Comparison of ENCODE assay signal across 1 cellular context in genomic region chr17:55495239-55495638, GRCh38.
TF ChIP-seq lines count a peak whose summit lies in the region.

No MANE protein-coding gene starts in this region.

TF ChIP-seq in HepG2, 621 proteins besides CTCF, POLR2A, EP300 and RAD21:
- no peak for TF ChIP-seq CEBPB (IDR thresholded peaks at IDR 0.05; ENCODE audit: borderline replicate concordance, low read depth, low read length)
- no peak for TF ChIP-seq NR2F2 (IDR thresholded peaks at IDR 0.05; ENCODE audit: borderline replicate concordance, low read depth)
- TF ChIP-seq SRSF1 (optimal IDR thresholded peaks at IDR 0.05; ENCODE audit: low read depth, low read length): no peak
- no peak for TF ChIP-seq SRSF4 (IDR thresholded peaks at IDR 0.05; ENCODE audit: low read depth, low read length, poor library complexity, severe bottlenecking)
- no peak for TF ChIP-seq ZNF580 (CRISPR knock-in tag; IDR thresholded peaks at IDR 0.05; ENCODE audit: borderline replicate concordance, low read depth)
- TF ChIP-seq ZNF543 (CRISPR knock-in tag; IDR thresholded peaks at IDR 0.05): no peak
- no peak for TF ChIP-seq EHMT2 (IDR thresholded peaks at IDR 0.05; ENCODE audit: borderline replicate concordance, low read depth, low read length)
- no peak for TF ChIP-seq NCOA1 (CRISPR knock-in tag; IDR thresholded peaks at IDR 0.05)
- TF ChIP-seq HNF4G (IDR thresholded peaks at IDR 0.05; ENCODE audit: borderline replicate concordance, low read depth, low read length): no peak
- no peak for TF ChIP-seq HNF4G (CRISPR knock-in tag; IDR thresholded peaks at IDR 0.05; ENCODE audit: borderline replicate concordance, low read depth)
- TF ChIP-seq ZBTB38 (CRISPR knock-in tag; IDR thresholded peaks at IDR 0.05): no peak
- no peak for TF ChIP-seq SMARCC2 (IDR thresholded peaks at IDR 0.05)
- TF ChIP-seq ZMYM2 (CRISPR knock-in tag; IDR thresholded peaks at IDR 0.05): no peak
- TF ChIP-seq RFX1 (IDR thresholded peaks at IDR 0.05): no peak
TF ChIP-seq in HepG2: peak in this region for 0.
